In genomic region chr2:216572582-216573578, GRCh38 we compare ENCODE assay signal across 12 cellular contexts.
DNase-seq lines count a peak whose midpoint lies in the region; ATAC-seq, FAIRE-seq and TF ChIP-seq lines count a peak whose summit lies in the region.
"Had no signal": no experiment of that assay in that cellular context is flagged by ENCODE, and none has a peak within 500 bp of the region (broad histone marks: within the 10 kb centered on the region; RNA-seq: fewer than 3 reads in every experiment).

No MANE protein-coding gene starts in this region.

- H3K27ac ChIP-seq in coronary artery (peak overlapping the region; percentile 91 to 94), hepatocyte (peak overlapping the region; percentile 80), skeletal muscle tissue (ENCODE audit: low read depth, low read length) (peak overlapping the region; percentile 73), caudate nucleus (ENCODE audit: low read depth, low read length) (no peak overlapping the region)

- no peak for TF ChIP-seq CTCF in BJ (IDR thresholded peaks at IDR 0.05; ENCODE audit: insufficient read depth, low read depth, low read length)
- no peak for TF ChIP-seq CTCF in coronary artery (IDR thresholded peaks at IDR 0.05)
- TF ChIP-seq CTCF in hepatocyte (IDR thresholded peaks at IDR 0.05; ENCODE audit: poor library complexity), result no peak

- CTCF ChIA-PET in BJ (lab: Yijun Ruan, JAX), result interaction anchor here (0.6 to 1.0 kb wide), 2 partner anchors 26 to 1107 kb away, joined by 3 read pairs; no protein-coding TSS in a partner anchor

- no peak overlapping the region for H3K4me2 ChIP-seq in hepatocyte

- no peaks in the 10 kb centered on the region for H4K20me1 ChIP-seq in hepatocyte (ENCODE audit: insufficient read depth, poor library complexity, severe bottlenecking)

- H3K9me2 ChIP-seq in hepatocyte (replicated peaks; ENCODE audit: insufficient read depth), result no peaks in the 10 kb centered on the region

- WGBS in hepatocyte (ENCODE audit: low lambda C conversion rate, missing lambda C conversion rate), result 88% methylated on average over 12 of the region's 12 CpGs

- POLR2A ChIA-PET in BJ (lab: Charles Lee), result no interaction called here

- H2AFZ ChIP-seq in hepatocyte, result no peak overlapping the region

- no peak overlapping the region for H3K9ac ChIP-seq in skeletal muscle tissue (ENCODE audit: low read depth in 1 of 3, low read length in 3 of 3)

- no peak for FAIRE-seq in RCC 7860 (lab: Jason Lieb, UNC)

- H3K4me3 ChIP-seq in BJ (ENCODE audit: low read depth, low read length), result no peak overlapping the region
- no peak overlapping the region for H3K4me3 ChIP-seq in coronary artery
- H3K4me3 ChIP-seq in hepatocyte, result no peak overlapping the region
- H3K4me3 ChIP-seq in skeletal muscle tissue (ENCODE audit: low read length in 3 of 3), result peak overlapping the region in 1 of 3 donors; percentile 22

- peaks cover 4% of the 10 kb centered on the region; the same call in 1 of the 2 replicates for H3K27me3 ChIP-seq in BJ (ENCODE audit: control insufficient read depth, insufficient read depth, low read length)
- H3K27me3 ChIP-seq in hepatocyte, result no peaks in the 10 kb centered on the region
- no peaks in the 10 kb centered on the region for H3K27me3 ChIP-seq in skeletal muscle tissue (ENCODE audit: control insufficient read depth in 3 of 3, insufficient read depth in 3 of 3, low read length in 3 of 3)

- H3K4me1 ChIP-seq in hepatocyte (ENCODE audit: insufficient read depth) (peaks cover 13% of the 10 kb centered on the region), skeletal muscle tissue (ENCODE audit: control insufficient read depth in 3 of 3, insufficient read depth in 3 of 3, low read length in 3 of 3) (peaks cover 12 to 17% (median 13%) of the 10 kb centered on the region in 3 donors)

- H3K79me2 ChIP-seq in hepatocyte, result no peaks in the 10 kb centered on the region

- H3K9me3 ChIP-seq in hepatocyte (ENCODE audit: low read depth) (peaks cover 4% of the 10 kb centered on the region), skeletal muscle tissue (ENCODE audit: control insufficient read depth in 3 of 3, low read length in 3 of 3) (no peaks in the 10 kb centered on the region)

- no peak for ATAC-seq in HG03045 (IDR thresholded peaks at IDR 0.05; ENCODE audit: unreplicated experiment)

- H3K36me3 ChIP-seq in BJ (ENCODE audit: control insufficient read depth, insufficient read depth, low read length), result no peaks in the 10 kb centered on the region
- no peaks in the 10 kb centered on the region for H3K36me3 ChIP-seq in hepatocyte (replicated peaks; ENCODE audit: insufficient read depth, low read depth)
- no peaks in the 10 kb centered on the region for H3K36me3 ChIP-seq in skeletal muscle tissue (ENCODE audit: control insufficient read depth in 3 of 3, insufficient read depth in 3 of 3, low read length in 3 of 3)

- DNase-seq in BJ (ENCODE audit: low read depth) (peak; percentile 49), coronary artery (ENCODE audit: low spot score) (peak; percentile 95), hepatocyte (ENCODE audit: low spot score) (no peak), RCC 7860 (ENCODE audit: low spot score) (no peak), UCSD-AML1 (lab: John Stamatoyannopoulos, UW; ENCODE audit: unreplicated experiment) (no peak), caudate nucleus (lab: John Stamatoyannopoulos, UW) (no peak)
- DNase-seq: activated naive CD4-positive, alpha-beta T cell treated with Interleukin-2 at 50 U/mL for 16 hours; AML-193; EL; hypothalamus had no signal

Comparison
In these comparisons a context has a peak if more than half of its experiments do, and no peak if none do; other contexts are left out.
1. DNase-seq: peak in BJ (single experiment) and coronary artery (single experiment); none in hepatocyte (single experiment), RCC 7860 (single experiment), UCSD-AML1 (single experiment) and caudate nucleus (0 of 61).